ENCODE assay signal across 15 cellular contexts in the genomic region with DNA sequence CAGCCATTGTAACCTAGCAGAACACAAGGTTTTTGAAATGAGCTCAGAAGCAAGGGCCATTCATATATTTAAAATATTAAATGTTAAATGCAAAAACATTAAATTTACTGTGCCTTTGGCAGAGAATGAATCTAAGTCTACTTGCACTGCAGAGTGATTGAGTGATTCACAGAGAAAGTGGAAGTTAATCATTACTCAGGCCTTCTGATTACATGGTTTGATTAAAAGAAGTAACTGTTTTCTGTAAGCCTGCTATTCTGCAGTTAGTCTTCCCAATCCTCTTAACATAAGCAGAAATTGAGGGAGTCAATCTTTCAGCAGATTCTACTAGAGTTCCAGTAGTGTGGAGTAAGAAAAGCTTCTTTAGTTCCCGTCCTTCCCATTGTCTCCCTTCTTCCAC. TPM values are rescaled to one million over a fixed set of nuclear protein-coding genes. Genes with fewer than 3 reads are reported as not detected.
A peak's percentile ranks its signal among the peaks of the same experiment; 100 is the strongest.
DNase-seq lines count a peak whose midpoint lies in the region; ATAC-seq, FAIRE-seq and TF ChIP-seq lines count a peak whose summit lies in the region.
"Had no signal": no experiment of that assay in that cellular context is flagged by ENCODE, and none has a peak within 500 bp of the region (broad histone marks: within the 10 kb centered on the region; RNA-seq: fewer than 3 reads in every experiment).

No MANE protein-coding gene starts in this region.

- no peaks in the 10 kb centered on the region for H3K9me3 ChIP-seq in left ventricle myocardium inferior (replicated peaks)
- no peaks in the 10 kb centered on the region for H3K9me3 ChIP-seq in HepG2 (ENCODE audit: low read length)
- no peaks in the 10 kb centered on the region for H3K9me3 ChIP-seq in vagina
- H3K9me3 ChIP-seq: left lung, pancreas had no signal

- TF ChIP-seq CTCF in left ventricle myocardium inferior (IDR thresholded peaks at IDR 0.05; ENCODE audit: borderline replicate concordance) (no peak), astrocyte of the cerebellum (IDR thresholded peaks at IDR 0.05; ENCODE audit: low read depth, low read length, missing control alignments) (no peak), HepG2 (CRISPR knock-in tag; IDR thresholded peaks at IDR 0.05) (no peak), vagina (IDR thresholded peaks at IDR 0.05) (no peak)

- DNase-seq in left ventricle myocardium inferior (no peak), cardiac septum (ENCODE audit: low spot score) (no peak), astrocyte of the cerebellum (ENCODE audit: low read depth) (no peak), kidney glomerular epithelial cell (lab: John Stamatoyannopoulos, UW) (peak; percentile 86), NCI-H1436 (lab: John Stamatoyannopoulos, UW) (no peak), GM19238 (ENCODE audit: insufficient read length, low spot score) (no peak), HepG2 (ENCODE audit: low spot score) (no peak), vagina (ENCODE audit: extremely low spot score in 2 of 2) (no peak)
- DNase-seq: activated CD8-positive, alpha-beta memory T cell treated with anti-CD3 and anti-CD28 coated beads, Interleukin-2, amount 50 U/mL, for 4 hours; foreskin melanocyte; left lung; NCI-H526 treated with DMSO at 0.1 percent for 48 hours; pancreas; Right ventricle myocardium superior had no signal

- CTCF ChIA-PET in HepG2 (lab: Yijun Ruan, JAX; ENCODE audit: low intra/inter-chr PET ratio, low total read pairs): no interaction called here

- TF ChIP-seq EP300 in HepG2 (IDR thresholded peaks at IDR 0.05; ENCODE audit: low read depth in 2 of 2, low read length in 2 of 2): no peak
- no peak for TF ChIP-seq EP300 in HepG2 (CRISPR knock-in tag; IDR thresholded peaks at IDR 0.05; ENCODE audit: borderline replicate concordance)

- WGBS in HepG2 (ENCODE audit: low lambda C conversion rate): 0% methylated on average over 1 of the region's 1 CpG

- H3K4me3 ChIP-seq in left ventricle myocardium inferior (peak overlapping the region; percentile 82), astrocyte of the cerebellum (ENCODE audit: low read depth, low read length) (peak overlapping the region; percentile 77), HepG2 (replicated peaks in 1 of 3; ENCODE audit: insufficient read depth in 1 of 3, low read depth in 2 of 3, low read length in 3 of 3) (no peak overlapping the region), vagina (no peak overlapping the region)

- no peak for ATAC-seq in HepG2
- ATAC-seq: pancreas had no signal

- H3K27me3 ChIP-seq in left ventricle myocardium inferior (ENCODE audit: low read depth) (peaks cover 20% of the 10 kb centered on the region), HepG2 (ENCODE audit: control insufficient read depth in 1 of 2, insufficient read depth in 2 of 2, low read length in 2 of 2) (peaks cover 0 to 21% of the 10 kb centered on the region in 2 experiments; a peak in 2 of 5 replicates), vagina (no peaks in the 10 kb centered on the region)

- H3K36me3 ChIP-seq in left ventricle myocardium inferior: no peaks in the 10 kb centered on the region
- no peaks in the 10 kb centered on the region for H3K36me3 ChIP-seq in HepG2 (replicated peaks in 1 of 2; ENCODE audit: control insufficient read depth in 1 of 2, insufficient read depth in 2 of 2, low read length in 2 of 2)
- H3K36me3 ChIP-seq in vagina: no peaks in the 10 kb centered on the region
- H3K36me3 ChIP-seq: left lung, pancreas had no signal

- no peak overlapping the region for H3K9ac ChIP-seq in HepG2 (ENCODE audit: insufficient read depth, low read depth, low read length)

- in situ Hi-C loops in astrocyte of the cerebellum (cut with HindIII; ENCODE audit: low sequenced_read_pairs) (no loop called here), HepG2 (cut with HindIII; ENCODE audit: extremely low pct_ligation_motif_present, low pct_unique_long_range_greater_than_20kb) (no loop called here)

- H2AFZ ChIP-seq in HepG2 (ENCODE audit: low read length): no peak overlapping the region

- intact Hi-C loops in left ventricle myocardium inferior (cut with micrococcal nuclease) (no loop called here), cardiac septum (cut with DNase I) (loop anchor here (5.0 to 10.0 kb wide), 3 partner anchors 414 to 1043 kb away; no protein-coding TSS in a partner anchor), HepG2 (cut with micrococcal nuclease; ENCODE audit: unreplicated experiment) (no loop called here), vagina (cut with DNase I) (no loop called here)

- FAIRE-seq in HepG2 (lab: Jason Lieb, UNC): no peak
- FAIRE-seq: GM12892 had no signal

- no peak for TF ChIP-seq RAD21 in HepG2 (CRISPR knock-in tag; IDR thresholded peaks at IDR 0.05)

- BruUV-seq in HepG2 (replicated peaks; lab: Mats Ljungman, UMichigan): no TSS peak

- POLR2A ChIA-PET in HepG2 (lab: Yijun Ruan, JAX): no interaction called here

- H3K79me2 ChIP-seq in HepG2 (ENCODE audit: insufficient read depth, low read length): no peaks in the 10 kb centered on the region

- peak overlapping the region; percentile 95 for H3K27ac ChIP-seq in left ventricle myocardium inferior (replicated peaks)
- H3K27ac ChIP-seq in HepG2 (ENCODE audit: extremely low read length, insufficient read depth, low read length): no peak overlapping the region
- H3K27ac ChIP-seq in vagina: no peak overlapping the region
- H3K27ac ChIP-seq: pancreas had no signal

- TF ChIP-seq POLR2A in HepG2 (IDR thresholded peaks at IDR 0.05; ENCODE audit: insufficient read depth in 1 of 2, low read depth in 2 of 2, low read length in 2 of 2) (no peak), vagina (IDR thresholded peaks at IDR 0.05) (no peak)

- no peak overlapping the region for H3K4me2 ChIP-seq in HepG2 (ENCODE audit: low read depth, low read length)

- H4K20me1 ChIP-seq in HepG2 (ENCODE audit: insufficient read depth, low read length): no peaks in the 10 kb centered on the region

- H3K4me1 ChIP-seq in left ventricle myocardium inferior (peaks cover 48% of the 10 kb centered on the region), HepG2 (ENCODE audit: insufficient read depth, low read length) (no peaks in the 10 kb centered on the region), vagina (peaks cover 5% of the 10 kb centered on the region)

TF ChIP-seq in HepG2, 621 proteins besides CTCF, POLR2A, EP300 and RAD21:
- TF ChIP-seq ZNF562 (CRISPR knock-in tag; IDR thresholded peaks at IDR 0.05; ENCODE audit: borderline replicate concordance) (no peak), ZZZ3 (CRISPR knock-in tag; IDR thresholded peaks at IDR 0.05; ENCODE audit: borderline replicate concordance) (no peak)
- TF ChIP-seq, protein P1, sequence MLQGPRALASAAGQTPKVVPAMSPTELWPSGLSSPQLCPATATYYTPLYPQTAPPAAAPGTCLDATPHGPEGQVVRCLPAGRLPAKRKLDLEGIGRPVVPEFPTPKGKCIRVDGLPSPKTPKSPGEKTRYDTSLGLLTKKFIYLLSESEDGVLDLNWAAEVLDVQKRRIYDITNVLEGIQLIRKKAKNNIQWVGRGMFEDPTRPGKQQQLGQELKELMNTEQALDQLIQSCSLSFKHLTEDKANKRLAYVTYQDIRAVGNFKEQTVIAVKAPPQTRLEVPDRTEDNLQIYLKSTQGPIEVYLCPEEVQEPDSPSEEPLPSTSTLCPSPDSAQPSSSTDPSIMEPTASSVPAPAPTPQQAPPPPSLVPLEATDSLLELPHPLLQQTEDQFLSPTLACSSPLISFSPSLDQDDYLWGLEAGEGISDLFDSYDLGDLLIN (CRISPR knock-in tag; IDR thresholded peaks at IDR 0.05; ENCODE audit: borderline replicate concordance): no peak
- TF ChIP-seq, protein P2, sequence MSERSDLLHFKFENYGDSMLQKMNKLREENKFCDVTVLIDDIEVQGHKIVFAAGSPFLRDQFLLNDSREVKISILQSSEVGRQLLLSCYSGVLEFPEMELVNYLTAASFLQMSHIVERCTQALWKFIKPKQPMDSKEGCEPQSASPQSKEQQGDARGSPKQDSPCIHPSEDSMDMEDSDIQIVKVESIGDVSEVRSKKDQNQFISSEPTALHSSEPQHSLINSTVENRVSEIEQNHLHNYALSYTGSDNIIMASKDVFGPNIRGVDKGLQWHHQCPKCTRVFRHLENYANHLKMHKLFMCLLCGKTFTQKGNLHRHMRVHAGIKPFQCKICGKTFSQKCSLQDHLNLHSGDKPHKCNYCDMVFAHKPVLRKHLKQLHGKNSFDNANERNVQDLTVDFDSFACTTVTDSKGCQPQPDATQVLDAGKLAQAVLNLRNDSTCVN (CRISPR knock-in tag; IDR thresholded peaks at IDR 0.05; ENCODE audit: borderline replicate concordance): no peak
TF ChIP-seq in HepG2: peak in this region for 0.

RNA-seq across cellular contexts. Expression of a gene that starts 1.5 kb away (rescaled TPM):
- total RNA-seq in left ventricle myocardium inferior (13.7 TPM), cardiac septum (18.3 TPM), HepG2 (2016; rRNA removed; fragmentation: Illumina TruSeq; extraction: Trizol) (not detected in 2 replicates), vagina (4.7 TPM)
- not detected in 2 replicates for total RNA-seq in HepG2 (2016; cell fraction: cytosol; rRNA removed; fragmentation: Illumina TruSeq; extraction: Trizol; ENCODE audit: low read depth)
- total RNA-seq in HepG2 (2016; cell fraction: insoluble cytoplasmic fraction; rRNA removed; fragmentation: Illumina TruSeq; extraction: Trizol): not detected in 2 replicates
- not detected in 2 replicates for total RNA-seq in HepG2 (2016; cell fraction: membrane; rRNA removed; fragmentation: Illumina TruSeq; extraction: Trizol)
- not detected in 2 replicates for total RNA-seq in HepG2 (2016; cell fraction: nucleus; rRNA removed; fragmentation: Illumina TruSeq; extraction: Trizol)
- not detected in 2 replicates for polyA plus RNA-seq in HepG2 (2011; rRNA removed)
- polyA plus RNA-seq in HepG2 (2011; cell fraction: cytosol; rRNA removed): not detected in 2 replicates
- not detected in 2 replicates for polyA plus RNA-seq in HepG2 (2011; cell fraction: nucleus; rRNA removed)
- not detected in 2 replicates for polyA plus RNA-seq in HepG2 (2012)
- not detected in 2 replicates for polyA plus RNA-seq in HepG2 (2016; cell fraction: cytosol; fragmentation: Illumina TruSeq; extraction: Trizol; ENCODE audit: low read depth)
- polyA plus RNA-seq in HepG2 (2016; cell fraction: insoluble cytoplasmic fraction; fragmentation: Illumina TruSeq; extraction: Trizol; ENCODE audit: low read depth): not detected in 2 replicates
- polyA plus RNA-seq in HepG2 (2016; cell fraction: membrane; fragmentation: Illumina TruSeq; extraction: Trizol; ENCODE audit: low read depth): not detected in 2 replicates
- not detected in 2 replicates for polyA plus RNA-seq in HepG2 (2016; cell fraction: nucleus; fragmentation: Illumina TruSeq; extraction: Trizol; ENCODE audit: insufficient read depth, low read depth)
- polyA minus RNA-seq in HepG2 (2011; rRNA and poly(A)+ RNA removed; ENCODE audit: low replicate concordance): not detected in 2 replicates
- polyA minus RNA-seq in HepG2 (2011; cell fraction: cytosol; rRNA and poly(A)+ RNA removed): not detected in 2 replicates
- polyA minus RNA-seq in HepG2 (2011; cell fraction: nucleus; rRNA and poly(A)+ RNA removed): not detected in 2 replicates

Comparison
In these comparisons a context has a peak if more than half of its experiments do, and no peak if none do; other contexts are left out.
1. H3K4me3 ChIP-seq: peak in left ventricle myocardium inferior (single experiment) and astrocyte of the cerebellum (single experiment); none in HepG2 (0 of 3) and vagina (0 of 2).